Comparison of ENCODE assay signal across 10 cellular contexts in genomic region chr9:91817493-91818225, GRCh38.
DNase-seq lines count a peak whose midpoint lies in the region; ATAC-seq and TF ChIP-seq lines count a peak whose summit lies in the region.
"Had no signal": no experiment of that assay in that cellular context is flagged by ENCODE, and none has a peak within 500 bp of the region (broad histone marks: within the 10 kb centered on the region; RNA-seq: fewer than 3 reads in every experiment).

No MANE protein-coding gene starts in this region.

- H3K36me3 ChIP-seq in HUES6 (ENCODE audit: control insufficient read depth, insufficient read depth, low read length) (no peaks in the 10 kb centered on the region), mesenchymal stem cell (ENCODE audit: control insufficient read depth in 1 of 2, insufficient read depth in 2 of 2, low read depth in 1 of 2, low read length in 2 of 2) (no peaks in the 10 kb centered on the region), testis (ENCODE audit: low read depth, missing control alignments) (no peaks in the 10 kb centered on the region)
- H3K36me3 ChIP-seq: SJSA1 had no signal

- H3K18ac ChIP-seq in mesenchymal stem cell (ENCODE audit: low read depth in 1 of 2, low read length in 2 of 2) = peak overlapping the region; percentile 23 to 90

- H3K27me3 ChIP-seq in HUES6 (ENCODE audit: control insufficient read depth, insufficient read depth, low read length) (no peaks in the 10 kb centered on the region), mesenchymal stem cell (ENCODE audit: control insufficient read depth in 1 of 2, insufficient read depth in 1 of 2, low read length in 2 of 2) (no peaks in the 10 kb centered on the region), testis (no peaks in the 10 kb centered on the region)
- H3K27me3 ChIP-seq: SJSA1 had no signal

- H3K4me1 Mint-ChIP-seq in activated CD4-positive, alpha-beta memory T cell treated with anti-CD3 and anti-CD28 coated beads, Interleukin-2, amount 10 ng/mL, durations not matched to agents 7 days and 5 days = no peaks in the 10 kb centered on the region

- TF ChIP-seq POLR2A in testis (IDR thresholded peaks at IDR 0.05) = no peak

- intact Hi-C loops in testis (cut with DNase I; ENCODE audit: low total_unique reads) = no loop called here

- WGBS in mesenchymal stem cell = 25% methylated on average over 19 of the region's 20 CpGs
- WGBS in testis, 2 donors = 26 to 32% methylated on average over 18 to 20 of the region's 20 CpGs

- H2BK12ac ChIP-seq in mesenchymal stem cell (ENCODE audit: low read length in 2 of 2) = peak overlapping the region; percentile 7 to 93

- H3K4me1 ChIP-seq in HUES6 (ENCODE audit: control insufficient read depth, insufficient read depth, low read length) (peaks cover 26% of the 10 kb centered on the region), mesenchymal stem cell (ENCODE audit: control insufficient read depth, insufficient read depth, low read depth, low read length) (peaks cover 26% of the 10 kb centered on the region), testis (peaks cover 22% of the 10 kb centered on the region)
- H3K4me1 ChIP-seq: SJSA1 had no signal

- 0 out of 2 replicates have a peak, but pooled peaks cover 9% of the 10 kb centered on the region for H3K9me3 ChIP-seq in HUES6 (ENCODE audit: control insufficient read depth, insufficient read depth, low read depth, low read length)
- no peaks in the 10 kb centered on the region for H3K9me3 ChIP-seq in mesenchymal stem cell (ENCODE audit: control insufficient read depth, low read length)
- no peaks in the 10 kb centered on the region for H3K9me3 ChIP-seq in testis
- H3K9me3 ChIP-seq: SJSA1 had no signal

- H3K27me3 Mint-ChIP-seq in activated CD4-positive, alpha-beta memory T cell treated with anti-CD3 and anti-CD28 coated beads, Interleukin-2, amount 10 ng/mL, durations not matched to agents 7 days and 5 days = peaks cover 5% of the 10 kb centered on the region

- peak overlapping the region; percentile 6 for H2AFZ ChIP-seq in mesenchymal stem cell (ENCODE audit: low read depth, low read length)

- POLR2A ChIA-PET in activated CD4-positive, alpha-beta memory T cell treated with anti-CD3 and anti-CD28 coated beads, Interleukin-2, amount 10 ng/mL, durations not matched to agents 7 days and 5 days (lab: Charles Lee) = no interaction called here

- TF ChIP-seq CTCF in choroid plexus epithelial cell (conservative IDR thresholded peaks at IDR 0.05; ENCODE audit: low read depth, low read length) (no peak), testis (IDR thresholded peaks at IDR 0.05) (no peak)

- peak overlapping the region; percentile 30 for H2BK15ac ChIP-seq in mesenchymal stem cell (ENCODE audit: low read depth, poor library complexity, severe bottlenecking)

- peaks cover 33% of the 10 kb centered on the region for H3K79me1 ChIP-seq in mesenchymal stem cell (replicated peaks; ENCODE audit: low read length, poor library complexity, severe bottlenecking)

- no peak overlapping the region for H3K27ac Mint-ChIP-seq in activated CD4-positive, alpha-beta memory T cell treated with anti-CD3 and anti-CD28 coated beads, Interleukin-2, amount 10 ng/mL, durations not matched to agents 7 days and 5 days

- H3K36me3 Mint-ChIP-seq in activated CD4-positive, alpha-beta memory T cell treated with anti-CD3 and anti-CD28 coated beads, Interleukin-2, amount 10 ng/mL, durations not matched to agents 7 days and 5 days (ENCODE audit: low read depth) = no peaks in the 10 kb centered on the region

- H2BK120ac ChIP-seq in mesenchymal stem cell (ENCODE audit: low read depth, low read length) = peak overlapping the region; percentile 89

- no peaks in the 10 kb centered on the region for H3K9me3 Mint-ChIP-seq in activated CD4-positive, alpha-beta memory T cell treated with anti-CD3 and anti-CD28 coated beads, Interleukin-2, amount 10 ng/mL, durations not matched to agents 7 days and 5 days

- peak; percentile 93 for DNase-seq in choroid plexus epithelial cell (ENCODE audit: low read depth)
- DNase-seq in mesenchymal stem cell = peak; percentile 87
- no peak for DNase-seq in testis
- DNase-seq in activated CD4-positive, alpha-beta memory T cell treated with anti-CD3 and anti-CD28 coated beads, Interleukin-2, amount 10 ng/mL, durations not matched to agents 7 days and 5 days = no peak
- no peak for DNase-seq in NCI-H2107 (lab: John Stamatoyannopoulos, UW)
- DNase-seq: Karpas-422 had no signal

- H3K9ac ChIP-seq in HUES6 (ENCODE audit: low read length) (no peak overlapping the region), mesenchymal stem cell (ENCODE audit: low read length) (peak overlapping the region; percentile 90)

- H3K27ac ChIP-seq in HUES6 (ENCODE audit: low read depth, low read length) (no peak overlapping the region), mesenchymal stem cell (ENCODE audit: low read length, poor library complexity, severe bottlenecking) (no peak overlapping the region), testis (peak overlapping the region; percentile 61 to 75)
- H3K27ac ChIP-seq: SJSA1 had no signal

- H3K4me3 Mint-ChIP-seq in activated CD4-positive, alpha-beta memory T cell treated with anti-CD3 and anti-CD28 coated beads, Interleukin-2, amount 10 ng/mL, durations not matched to agents 7 days and 5 days = no peak overlapping the region

- peak overlapping the region; percentile 92 for H4K91ac ChIP-seq in mesenchymal stem cell (ENCODE audit: low read length)

- peak overlapping the region in 1 of 2 experiments; percentile 87 for H3K23ac ChIP-seq in mesenchymal stem cell (ENCODE audit: low read length in 2 of 2)

- H3K14ac ChIP-seq in mesenchymal stem cell (ENCODE audit: low read length in 2 of 2) = peak overlapping the region in 1 of 2 experiments; percentile 45

- H3K4me3 ChIP-seq in HUES6 (ENCODE audit: low read depth, low read length) (peak overlapping the region; percentile 24; the same call in 1 of the 2 replicates), choroid plexus epithelial cell (ENCODE audit: low read depth, low read length) (peak overlapping the region; percentile 38), mesenchymal stem cell (ENCODE audit: insufficient read depth in 1 of 2, low read depth in 1 of 2, low read length in 2 of 2) (peak overlapping the region in 1 of 2 experiments; percentile 56), testis (no peak overlapping the region)
- H3K4me3 ChIP-seq: SJSA1 had no signal

- H2BK5ac ChIP-seq in mesenchymal stem cell (ENCODE audit: low read depth, low read length, poor library complexity, severe bottlenecking) = no peak overlapping the region

- H3K4me2 ChIP-seq in mesenchymal stem cell (ENCODE audit: low read length, poor library complexity, severe bottlenecking) = peak overlapping the region; percentile 45

- ATAC-seq in HG03139 (IDR thresholded peaks at IDR 0.05; ENCODE audit: unreplicated experiment) (no peak), HG03342 (IDR thresholded peaks at IDR 0.05; ENCODE audit: unreplicated experiment) (no peak)

- CTCF ChIA-PET in activated CD4-positive, alpha-beta memory T cell treated with anti-CD3 and anti-CD28 coated beads, Interleukin-2, amount 10 ng/mL, durations not matched to agents 7 days and 5 days (lab: Charles Lee) = no interaction called here

- peak overlapping the region; percentile 55 to 79 for H3K4ac ChIP-seq in mesenchymal stem cell (ENCODE audit: low read depth in 1 of 2, low read length in 2 of 2)

- H2AK5ac ChIP-seq in mesenchymal stem cell (ENCODE audit: low read length, severe bottlenecking) = no peak overlapping the region

- H4K8ac ChIP-seq in mesenchymal stem cell (ENCODE audit: low read length) = peak overlapping the region; percentile 33

Comparison
In these comparisons a context has a peak if more than half of its experiments do, and no peak if none do; other contexts are left out.
1. H3K27ac ChIP-seq: peak in testis (2 of 2); none in HUES6 (single experiment) and mesenchymal stem cell (single experiment).
2. H3K4me3 ChIP-seq: peak in HUES6 (single experiment) and choroid plexus epithelial cell (single experiment); none in testis (0 of 2).
3. DNase-seq: peak in choroid plexus epithelial cell (single experiment) and mesenchymal stem cell (single experiment); none in testis (single experiment), activated CD4-positive, alpha-beta memory T cell treated with anti-CD3 and anti-CD28 coated beads, Interleukin-2, amount 10 ng/mL, durations not matched to agents 7 days and 5 days (single experiment) and NCI-H2107 (single experiment).